1 cellular context compared by ENCODE assay signal in the genomic region with DNA sequence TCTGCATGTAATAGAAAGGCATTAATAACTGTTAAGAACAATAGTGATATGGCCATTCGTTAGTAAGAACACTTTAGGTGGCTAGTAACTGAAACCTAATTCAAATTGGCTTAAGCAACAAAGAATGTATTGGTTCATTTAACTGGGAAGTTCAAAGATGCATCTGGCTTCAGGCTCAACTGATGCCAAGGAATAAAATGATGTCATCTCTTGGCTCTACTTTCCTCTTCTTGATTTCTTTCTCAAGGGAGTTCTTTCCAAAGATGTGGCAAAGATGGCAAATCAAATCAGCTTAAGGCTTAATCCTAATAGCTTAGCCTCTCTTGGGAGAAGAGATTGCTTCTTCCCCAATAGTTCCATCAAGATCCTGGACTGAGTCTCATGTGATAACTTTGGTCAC.
TF ChIP-seq lines count a peak whose summit lies in the region.

No MANE protein-coding gene starts in this region.

TF ChIP-seq in HepG2, 621 proteins besides CTCF, POLR2A, EP300 and RAD21:
- TF ChIP-seq, protein P1, sequence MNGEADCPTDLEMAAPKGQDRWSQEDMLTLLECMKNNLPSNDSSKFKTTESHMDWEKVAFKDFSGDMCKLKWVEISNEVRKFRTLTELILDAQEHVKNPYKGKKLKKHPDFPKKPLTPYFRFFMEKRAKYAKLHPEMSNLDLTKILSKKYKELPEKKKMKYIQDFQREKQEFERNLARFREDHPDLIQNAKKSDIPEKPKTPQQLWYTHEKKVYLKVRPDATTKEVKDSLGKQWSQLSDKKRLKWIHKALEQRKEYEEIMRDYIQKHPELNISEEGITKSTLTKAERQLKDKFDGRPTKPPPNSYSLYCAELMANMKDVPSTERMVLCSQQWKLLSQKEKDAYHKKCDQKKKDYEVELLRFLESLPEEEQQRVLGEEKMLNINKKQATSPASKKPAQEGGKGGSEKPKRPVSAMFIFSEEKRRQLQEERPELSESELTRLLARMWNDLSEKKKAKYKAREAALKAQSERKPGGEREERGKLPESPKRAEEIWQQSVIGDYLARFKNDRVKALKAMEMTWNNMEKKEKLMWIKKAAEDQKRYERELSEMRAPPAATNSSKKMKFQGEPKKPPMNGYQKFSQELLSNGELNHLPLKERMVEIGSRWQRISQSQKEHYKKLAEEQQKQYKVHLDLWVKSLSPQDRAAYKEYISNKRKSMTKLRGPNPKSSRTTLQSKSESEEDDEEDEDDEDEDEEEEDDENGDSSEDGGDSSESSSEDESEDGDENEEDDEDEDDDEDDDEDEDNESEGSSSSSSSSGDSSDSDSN (CRISPR knock-in tag; IDR thresholded peaks at IDR 0.05), result no peak
- TF ChIP-seq CBX5 (CRISPR knock-in tag; IDR thresholded peaks at IDR 0.05; ENCODE audit: borderline replicate concordance) (no peak), KLF9 (CRISPR knock-in tag; IDR thresholded peaks at IDR 0.05; ENCODE audit: low read depth) (no peak), NONO (IDR thresholded peaks at IDR 0.05) (no peak), NONO (CRISPR knock-in tag; conservative IDR thresholded peaks at IDR 0.05) (no peak), KDM2A (CRISPR knock-in tag; IDR thresholded peaks at IDR 0.05; ENCODE audit: borderline replicate concordance, low read depth) (no peak), HNRNPH1 (optimal IDR thresholded peaks at IDR 0.05; ENCODE audit: low read depth, low read length) (no peak), SNRNP70 (IDR thresholded peaks at IDR 0.05; ENCODE audit: low read depth, low read length) (no peak), ATF7 (IDR thresholded peaks at IDR 0.05) (peak; percentile 71), ATF7 (CRISPR knock-in tag; IDR thresholded peaks at IDR 0.05) (no peak)
